Comparison of ENCODE assay signal across 8 cellular contexts in the genomic region with DNA sequence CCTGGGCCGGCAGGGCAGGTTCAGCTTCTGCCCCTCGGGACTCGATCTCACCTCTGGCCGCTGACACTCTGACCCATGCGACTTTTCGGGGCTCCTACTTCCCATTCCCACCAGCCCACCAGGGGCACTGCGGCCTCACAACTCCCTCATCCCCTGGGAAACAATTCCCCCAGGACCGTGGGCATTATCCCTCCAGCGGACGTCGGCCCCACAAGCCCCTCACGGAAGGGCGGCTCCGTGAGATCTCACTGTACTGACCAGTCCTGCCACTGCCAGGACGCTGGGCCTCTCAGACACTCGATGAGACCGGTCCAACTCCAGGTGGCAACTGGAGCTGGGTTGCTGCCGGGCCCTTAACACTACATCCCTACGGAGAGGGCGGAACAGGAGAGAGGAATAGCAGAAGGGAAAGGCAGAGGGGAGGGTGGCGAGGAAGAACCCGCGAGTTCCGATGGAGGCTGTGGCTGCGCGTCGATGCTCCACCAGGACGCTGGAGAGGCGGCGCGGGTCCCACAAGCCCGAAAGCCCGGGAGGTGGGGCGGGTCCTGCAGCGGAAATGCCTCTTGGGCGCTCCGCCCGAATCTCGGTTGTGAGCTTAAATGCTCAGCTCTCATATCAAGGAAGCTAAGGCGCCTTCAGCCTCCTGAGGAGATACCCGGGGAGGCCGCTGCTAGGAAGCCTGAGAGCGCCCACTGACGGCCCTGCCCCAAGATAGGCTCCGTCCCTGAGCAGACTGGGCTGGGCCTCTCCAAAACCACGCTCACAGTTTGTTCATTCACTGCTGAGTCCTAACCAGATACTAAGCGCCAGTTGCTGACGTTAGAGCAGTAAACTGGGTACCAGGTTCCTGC. TPM values are rescaled to one million over a fixed set of nuclear protein-coding genes. Genes with fewer than 3 reads are reported as not detected.
DNase-seq lines count a peak whose midpoint lies in the region; ATAC-seq, FAIRE-seq and TF ChIP-seq lines count a peak whose summit lies in the region.

No MANE protein-coding gene starts in this region.

- no peaks in the 10 kb centered on the region for H3K9me3 ChIP-seq in adrenal gland (replicated peaks in 1 of 3)
- H3K9me3 ChIP-seq in HepG2 (ENCODE audit: low read length), result no peaks in the 10 kb centered on the region

- H3K9ac ChIP-seq in HepG2 (ENCODE audit: insufficient read depth, low read depth, low read length), result no peak overlapping the region

- TF ChIP-seq EP300 in HepG2 (IDR thresholded peaks at IDR 0.05; ENCODE audit: low read depth in 2 of 2, low read length in 2 of 2), result no peak
- TF ChIP-seq EP300 in HepG2 (CRISPR knock-in tag; IDR thresholded peaks at IDR 0.05; ENCODE audit: borderline replicate concordance), result no peak

- H3K4me3 ChIP-seq in adrenal gland, result no peak overlapping the region
- H3K4me3 ChIP-seq in HepG2 (replicated peaks in 1 of 3; ENCODE audit: insufficient read depth in 1 of 3, low read depth in 2 of 3, low read length in 3 of 3), result no peak overlapping the region

- no TSS peak for BruUV-seq in HepG2 (replicated peaks; lab: Mats Ljungman, UMichigan)

- no peaks in the 10 kb centered on the region for H3K79me2 ChIP-seq in HepG2 (ENCODE audit: insufficient read depth, low read length)

- H3K27ac ChIP-seq in adrenal gland (peak overlapping the region in 2 of 5 donors; percentile 23 to 35), HepG2 (ENCODE audit: extremely low read length, insufficient read depth, low read length) (no peak overlapping the region)

- CTCF ChIA-PET in HepG2 (lab: Yijun Ruan, JAX; ENCODE audit: low intra/inter-chr PET ratio, low total read pairs), result no interaction called here

- TF ChIP-seq CTCF in adrenal gland (IDR thresholded peaks at IDR 0.05), result no peak
- no peak for TF ChIP-seq CTCF in HepG2 (CRISPR knock-in tag; IDR thresholded peaks at IDR 0.05)

- H3K36me3 ChIP-seq in adrenal gland (replicated peaks in 1 of 2) (no peaks in the 10 kb centered on the region), HepG2 (replicated peaks in 1 of 2; ENCODE audit: control insufficient read depth in 1 of 2, insufficient read depth in 2 of 2, low read length in 2 of 2) (no peaks in the 10 kb centered on the region)

- WGBS in adrenal gland, 4 donors, result 58 to 72% (median 64%) methylated on average over 42 to 48 of the region's 48 CpGs
- 88% methylated on average over 47 of the region's 48 CpGs for WGBS in HepG2 (ENCODE audit: low lambda C conversion rate)

- H3K4me2 ChIP-seq in HepG2 (ENCODE audit: low read depth, low read length), result no peak overlapping the region

- H3K27me3 ChIP-seq in adrenal gland (no peaks in the 10 kb centered on the region), HepG2 (ENCODE audit: control insufficient read depth in 1 of 2, insufficient read depth in 2 of 2, low read length in 2 of 2) (no peaks in the 10 kb centered on the region)

- no peak for TF ChIP-seq RAD21 in HepG2 (CRISPR knock-in tag; IDR thresholded peaks at IDR 0.05)

- DNase-seq in adrenal gland (peak in 5 of 7 donors; percentile 27 to 71 (median 43)), HepG2 (ENCODE audit: low spot score) (no peak), stromal cell of bone marrow (ENCODE audit: low read depth) (peak; percentile 18), NCI-H1417 (lab: John Stamatoyannopoulos, UW) (no peak), frontal cortex (ENCODE audit: low spot score in 2 of 2) (no peak)

- FAIRE-seq in HepG2 (lab: Jason Lieb, UNC) (no peak), frontal cortex (lab: Jason Lieb, UNC) (no peak)

- H4K20me1 ChIP-seq in HepG2 (ENCODE audit: insufficient read depth, low read length), result no peaks in the 10 kb centered on the region

- no peak overlapping the region for H2AFZ ChIP-seq in HepG2 (ENCODE audit: low read length)

- intact Hi-C loops in adrenal gland (cut with DNase I), result no loop called here
- intact Hi-C loops in HepG2 (cut with micrococcal nuclease; ENCODE audit: unreplicated experiment), result no loop called here

- TF ChIP-seq POLR2A in adrenal gland (IDR thresholded peaks at IDR 0.05) (no peak), HepG2 (IDR thresholded peaks at IDR 0.05; ENCODE audit: insufficient read depth in 1 of 2, low read depth in 2 of 2, low read length in 2 of 2) (no peak)

- H3K4me1 ChIP-seq in adrenal gland (replicated peaks in 1 of 2) (no peaks in the 10 kb centered on the region), HepG2 (ENCODE audit: insufficient read depth, low read length) (no peaks in the 10 kb centered on the region)

- POLR2A ChIA-PET in HepG2 (lab: Yijun Ruan, JAX), result no interaction called here

- ATAC-seq in HG03354 (IDR thresholded peaks at IDR 0.05; ENCODE audit: poor library complexity, severe bottlenecking, unreplicated experiment) (peak; percentile 48), HepG2 (peak; percentile 32; the same call in 1 of the 3 replicates), GM21529 (IDR thresholded peaks at IDR 0.05; ENCODE audit: unreplicated experiment) (no peak), SK-N-SH treated with all-trans-retinoic acid at 6 μM for 48 hours (no peak)

- in situ Hi-C loops in HepG2 (cut with HindIII; ENCODE audit: extremely low pct_ligation_motif_present, low pct_unique_long_range_greater_than_20kb), result no loop called here

RNA-seq across cellular contexts. Expression of a gene that starts 36.3 kb away (rescaled TPM):
- total RNA-seq in adrenal gland (100 to 1,000 TPM; 193 to 398 (median 251) TPM), HepG2 (2016; rRNA removed; fragmentation: Illumina TruSeq; extraction: Trizol) (391 and 406 TPM in 2 replicates), frontal cortex (205 TPM)
- polyA plus RNA-seq in adrenal gland (100 to 1,000 TPM in 1 of 3 donors, 10 to 100 TPM in 2; 65.1 to 393 (median 73.9) TPM), HepG2 (2011; rRNA removed) (143 and 166 TPM in 2 replicates)
- 18.6 and 21.7 TPM in 2 replicates for total RNA-seq in HepG2 (2016; cell fraction: cytosol; rRNA removed; fragmentation: Illumina TruSeq; extraction: Trizol; ENCODE audit: low read depth)
- total RNA-seq in HepG2 (2016; cell fraction: insoluble cytoplasmic fraction; rRNA removed; fragmentation: Illumina TruSeq; extraction: Trizol), result 376 and 380 TPM in 2 replicates
- 43.0 and 49.6 TPM in 2 replicates for total RNA-seq in HepG2 (2016; cell fraction: membrane; rRNA removed; fragmentation: Illumina TruSeq; extraction: Trizol)
- 244 and 245 TPM in 2 replicates for total RNA-seq in HepG2 (2016; cell fraction: nucleus; rRNA removed; fragmentation: Illumina TruSeq; extraction: Trizol)
- polyA plus RNA-seq in HepG2 (2011; cell fraction: cytosol; rRNA removed), result 151 and 155 TPM in 2 replicates
- polyA plus RNA-seq in HepG2 (2011; cell fraction: nucleus; rRNA removed), result 129 and 137 TPM in 2 replicates
- 146 and 152 TPM in 2 replicates for polyA plus RNA-seq in HepG2 (2012)
- 10.7 and 12.6 TPM in 2 replicates for polyA plus RNA-seq in HepG2 (2016; cell fraction: cytosol; fragmentation: Illumina TruSeq; extraction: Trizol; ENCODE audit: low read depth)
- 291 and 344 TPM in 2 replicates for polyA plus RNA-seq in HepG2 (2016; cell fraction: insoluble cytoplasmic fraction; fragmentation: Illumina TruSeq; extraction: Trizol; ENCODE audit: low read depth)
- 15.8 and 22.5 TPM in 2 replicates for polyA plus RNA-seq in HepG2 (2016; cell fraction: membrane; fragmentation: Illumina TruSeq; extraction: Trizol; ENCODE audit: low read depth)
- 266 and 278 TPM in 2 replicates for polyA plus RNA-seq in HepG2 (2016; cell fraction: nucleus; fragmentation: Illumina TruSeq; extraction: Trizol; ENCODE audit: insufficient read depth, low read depth)
- 446 and 616 TPM in 2 replicates for polyA minus RNA-seq in HepG2 (2011; rRNA and poly(A)+ RNA removed; ENCODE audit: low replicate concordance)
- polyA minus RNA-seq in HepG2 (2011; cell fraction: cytosol; rRNA and poly(A)+ RNA removed), result 189 and 210 TPM in 2 replicates
- polyA minus RNA-seq in HepG2 (2011; cell fraction: nucleus; rRNA and poly(A)+ RNA removed), result 248 and 250 TPM in 2 replicates

RNA-seq across cellular contexts. Expression of a gene that starts 43.7 kb away (rescaled TPM):
- total RNA-seq in adrenal gland (10 to 100 TPM in 6 of 8 donors, 1 to 10 TPM in 2; 7.6 to 28.2 (median 12.1) TPM), HepG2 (2016; rRNA removed; fragmentation: Illumina TruSeq; extraction: Trizol) (43.3 and 45.1 TPM in 2 replicates), frontal cortex (18.8 TPM)
- polyA plus RNA-seq in adrenal gland (10 to 100 TPM in 2 of 3 donors, 1 to 10 TPM in 1; 5.5 to 31.2 (median 26.5) TPM), HepG2 (2011; rRNA removed) (10.8 and 14.4 TPM in 2 replicates)
- total RNA-seq in HepG2 (2016; cell fraction: cytosol; rRNA removed; fragmentation: Illumina TruSeq; extraction: Trizol; ENCODE audit: low read depth), result 22.3 and 24.9 TPM in 2 replicates
- total RNA-seq in HepG2 (2016; cell fraction: insoluble cytoplasmic fraction; rRNA removed; fragmentation: Illumina TruSeq; extraction: Trizol), result 38.9 and 46.7 TPM in 2 replicates
- total RNA-seq in HepG2 (2016; cell fraction: membrane; rRNA removed; fragmentation: Illumina TruSeq; extraction: Trizol), result 30.7 and 36.4 TPM in 2 replicates
- total RNA-seq in HepG2 (2016; cell fraction: nucleus; rRNA removed; fragmentation: Illumina TruSeq; extraction: Trizol), result 49.6 and 53.6 TPM in 2 replicates
- 4.4 and 6.9 TPM in 2 replicates for polyA plus RNA-seq in HepG2 (2011; cell fraction: cytosol; rRNA removed)
- polyA plus RNA-seq in HepG2 (2011; cell fraction: nucleus; rRNA removed), result 51.4 and 75.5 TPM in 2 replicates
- 7.3 and 17.1 TPM in 2 replicates for polyA plus RNA-seq in HepG2 (2012)
- polyA plus RNA-seq in HepG2 (2016; cell fraction: cytosol; fragmentation: Illumina TruSeq; extraction: Trizol; ENCODE audit: low read depth), result 11.9 and 12.4 TPM in 2 replicates
- 28.3 and 28.9 TPM in 2 replicates for polyA plus RNA-seq in HepG2 (2016; cell fraction: insoluble cytoplasmic fraction; fragmentation: Illumina TruSeq; extraction: Trizol; ENCODE audit: low read depth)
- polyA plus RNA-seq in HepG2 (2016; cell fraction: membrane; fragmentation: Illumina TruSeq; extraction: Trizol; ENCODE audit: low read depth), result 21.2 and 24.3 TPM in 2 replicates
- polyA plus RNA-seq in HepG2 (2016; cell fraction: nucleus; fragmentation: Illumina TruSeq; extraction: Trizol; ENCODE audit: insufficient read depth, low read depth), result 96.3 and 105 TPM in 2 replicates
- polyA minus RNA-seq in HepG2 (2011; rRNA and poly(A)+ RNA removed; ENCODE audit: low replicate concordance), result 22.2 and 87.0 TPM in 2 replicates
- 4.6 and 5.9 TPM in 2 replicates for polyA minus RNA-seq in HepG2 (2011; cell fraction: cytosol; rRNA and poly(A)+ RNA removed)
- 32.1 and 37.9 TPM in 2 replicates for polyA minus RNA-seq in HepG2 (2011; cell fraction: nucleus; rRNA and poly(A)+ RNA removed)

RNA-seq across cellular contexts. Expression of a gene that starts 46.5 kb away (rescaled TPM):
- total RNA-seq in adrenal gland (10 to 100 TPM in 7 of 8 donors, 1 to 10 TPM in 1; 9.0 to 22.4 (median 14.1) TPM), HepG2 (2016; rRNA removed; fragmentation: Illumina TruSeq; extraction: Trizol) (0.69 and 0.90 TPM in 2 replicates), frontal cortex (57.1 TPM)
- polyA plus RNA-seq in adrenal gland (10 to 100 TPM; 13.4 to 19.8 (median 16.6) TPM), HepG2 (2011; rRNA removed) (0.40 and 0.54 TPM in 2 replicates)
- total RNA-seq in HepG2 (2016; cell fraction: cytosol; rRNA removed; fragmentation: Illumina TruSeq; extraction: Trizol; ENCODE audit: low read depth), result 0.20 and 0.26 TPM in 2 replicates
- 0.65 and 0.94 TPM in 2 replicates for total RNA-seq in HepG2 (2016; cell fraction: insoluble cytoplasmic fraction; rRNA removed; fragmentation: Illumina TruSeq; extraction: Trizol)
- total RNA-seq in HepG2 (2016; cell fraction: membrane; rRNA removed; fragmentation: Illumina TruSeq; extraction: Trizol), result 0.68 and 0.96 TPM in 2 replicates
- total RNA-seq in HepG2 (2016; cell fraction: nucleus; rRNA removed; fragmentation: Illumina TruSeq; extraction: Trizol), result 0.37 and 0.88 TPM in 2 replicates
- polyA plus RNA-seq in HepG2 (2011; cell fraction: cytosol; rRNA removed), result 0.50 and 0.63 TPM in 2 replicates
- polyA plus RNA-seq in HepG2 (2011; cell fraction: nucleus; rRNA removed), result 0.39 and 0.48 TPM in 2 replicates
- 1.2 and 1.3 TPM in 2 replicates for polyA plus RNA-seq in HepG2 (2012)
- polyA plus RNA-seq in HepG2 (2016; cell fraction: cytosol; fragmentation: Illumina TruSeq; extraction: Trizol; ENCODE audit: low read depth), result 0.54 and 0.57 TPM in 2 replicates
- polyA plus RNA-seq in HepG2 (2016; cell fraction: insoluble cytoplasmic fraction; fragmentation: Illumina TruSeq; extraction: Trizol; ENCODE audit: low read depth), result 1.7 and 1.9 TPM in 2 replicates
- polyA plus RNA-seq in HepG2 (2016; cell fraction: membrane; fragmentation: Illumina TruSeq; extraction: Trizol; ENCODE audit: low read depth), result 0.74 and 1.1 TPM in 2 replicates
- polyA plus RNA-seq in HepG2 (2016; cell fraction: nucleus; fragmentation: Illumina TruSeq; extraction: Trizol; ENCODE audit: insufficient read depth, low read depth), result 1.3 and 1.4 TPM in 2 replicates
- polyA minus RNA-seq in HepG2 (2011; rRNA and poly(A)+ RNA removed; ENCODE audit: low replicate concordance), result 0.22 and 2.4 TPM in 2 replicates
- not detected in 2 replicates for polyA minus RNA-seq in HepG2 (2011; cell fraction: cytosol; rRNA and poly(A)+ RNA removed)
- polyA minus RNA-seq in HepG2 (2011; cell fraction: nucleus; rRNA and poly(A)+ RNA removed), result 0.25 and 0.52 TPM in 2 replicates

Comparison
In these comparisons a context has a peak if more than half of its experiments do, and no peak if none do; other contexts are left out.
1. ATAC-seq: peak in HG03354 (single experiment) and HepG2 (single experiment); none in GM21529 (single experiment) and SK-N-SH treated with all-trans-retinoic acid at 6 μM for 48 hours (single experiment).
2. DNase-seq: peak in adrenal gland (5 of 7) and stromal cell of bone marrow (single experiment); none in HepG2 (single experiment), NCI-H1417 (0 of 3) and frontal cortex (0 of 2).